In the genomic region with DNA sequence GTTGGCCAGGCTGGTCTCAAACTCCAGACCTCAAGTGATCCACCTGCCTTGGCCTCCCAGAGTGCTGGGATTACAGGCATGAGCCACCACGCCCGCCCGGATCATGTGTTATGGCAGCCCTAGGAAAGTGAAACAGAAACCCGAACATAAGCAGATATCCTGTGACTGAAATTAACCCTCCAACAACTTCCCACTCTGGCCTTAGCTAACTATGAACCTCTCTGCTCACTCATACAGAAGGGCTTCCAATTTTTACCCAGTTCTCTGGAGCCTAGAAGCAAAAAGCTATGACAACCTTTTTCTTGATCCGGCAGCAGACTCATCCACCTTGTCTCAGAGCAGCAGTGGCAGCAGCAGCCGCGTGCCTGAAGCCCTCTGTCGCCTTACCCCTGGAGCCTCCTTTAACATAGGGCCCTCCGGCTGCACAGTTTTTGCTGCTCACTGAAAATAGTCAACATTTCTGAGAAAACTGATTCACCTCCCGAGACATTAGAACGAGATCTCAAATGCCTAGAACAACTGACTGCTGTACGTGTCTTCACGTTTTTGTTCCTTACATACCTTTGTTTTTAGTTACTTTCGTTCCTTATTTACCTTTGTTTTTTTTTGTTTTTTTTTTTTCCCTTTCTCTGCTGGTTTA, we compare ENCODE assay signal across 1 cellular context.
TF ChIP-seq lines count a peak whose summit lies in the region.

No MANE protein-coding gene starts in this region.

TF ChIP-seq in K562, 482 proteins besides CTCF, POLR2A, EP300 and RAD21 (continued from another document and continues in another):
- TF ChIP-seq EHMT2 (IDR thresholded peaks at IDR 0.05), result no peak
- TF ChIP-seq GABPA (tag; conservative IDR thresholded peaks at IDR 0.05; ENCODE audit: low read depth), result no peak
- TF ChIP-seq LARP7 (IDR thresholded peaks at IDR 0.05), result no peak
- peak; percentile 57; the same call in 1 of the 2 replicates for TF ChIP-seq ZNF644 (tag; IDR thresholded peaks at IDR 0.05; ENCODE audit: low read depth)
- TF ChIP-seq SP1 (CRISPR knock-in tag; IDR thresholded peaks at IDR 0.05), result no peak
- TF ChIP-seq GTF2A2 (tag; IDR thresholded peaks at IDR 0.05), result 0 out of 2 replicates have a peak, but pooled peaks have one; percentile 53
- TF ChIP-seq ZNF668 (CRISPR knock-in tag; IDR thresholded peaks at IDR 0.05), result 0 out of 2 replicates have a peak, but pooled peaks have one; percentile 54
- TF ChIP-seq, protein P1, sequence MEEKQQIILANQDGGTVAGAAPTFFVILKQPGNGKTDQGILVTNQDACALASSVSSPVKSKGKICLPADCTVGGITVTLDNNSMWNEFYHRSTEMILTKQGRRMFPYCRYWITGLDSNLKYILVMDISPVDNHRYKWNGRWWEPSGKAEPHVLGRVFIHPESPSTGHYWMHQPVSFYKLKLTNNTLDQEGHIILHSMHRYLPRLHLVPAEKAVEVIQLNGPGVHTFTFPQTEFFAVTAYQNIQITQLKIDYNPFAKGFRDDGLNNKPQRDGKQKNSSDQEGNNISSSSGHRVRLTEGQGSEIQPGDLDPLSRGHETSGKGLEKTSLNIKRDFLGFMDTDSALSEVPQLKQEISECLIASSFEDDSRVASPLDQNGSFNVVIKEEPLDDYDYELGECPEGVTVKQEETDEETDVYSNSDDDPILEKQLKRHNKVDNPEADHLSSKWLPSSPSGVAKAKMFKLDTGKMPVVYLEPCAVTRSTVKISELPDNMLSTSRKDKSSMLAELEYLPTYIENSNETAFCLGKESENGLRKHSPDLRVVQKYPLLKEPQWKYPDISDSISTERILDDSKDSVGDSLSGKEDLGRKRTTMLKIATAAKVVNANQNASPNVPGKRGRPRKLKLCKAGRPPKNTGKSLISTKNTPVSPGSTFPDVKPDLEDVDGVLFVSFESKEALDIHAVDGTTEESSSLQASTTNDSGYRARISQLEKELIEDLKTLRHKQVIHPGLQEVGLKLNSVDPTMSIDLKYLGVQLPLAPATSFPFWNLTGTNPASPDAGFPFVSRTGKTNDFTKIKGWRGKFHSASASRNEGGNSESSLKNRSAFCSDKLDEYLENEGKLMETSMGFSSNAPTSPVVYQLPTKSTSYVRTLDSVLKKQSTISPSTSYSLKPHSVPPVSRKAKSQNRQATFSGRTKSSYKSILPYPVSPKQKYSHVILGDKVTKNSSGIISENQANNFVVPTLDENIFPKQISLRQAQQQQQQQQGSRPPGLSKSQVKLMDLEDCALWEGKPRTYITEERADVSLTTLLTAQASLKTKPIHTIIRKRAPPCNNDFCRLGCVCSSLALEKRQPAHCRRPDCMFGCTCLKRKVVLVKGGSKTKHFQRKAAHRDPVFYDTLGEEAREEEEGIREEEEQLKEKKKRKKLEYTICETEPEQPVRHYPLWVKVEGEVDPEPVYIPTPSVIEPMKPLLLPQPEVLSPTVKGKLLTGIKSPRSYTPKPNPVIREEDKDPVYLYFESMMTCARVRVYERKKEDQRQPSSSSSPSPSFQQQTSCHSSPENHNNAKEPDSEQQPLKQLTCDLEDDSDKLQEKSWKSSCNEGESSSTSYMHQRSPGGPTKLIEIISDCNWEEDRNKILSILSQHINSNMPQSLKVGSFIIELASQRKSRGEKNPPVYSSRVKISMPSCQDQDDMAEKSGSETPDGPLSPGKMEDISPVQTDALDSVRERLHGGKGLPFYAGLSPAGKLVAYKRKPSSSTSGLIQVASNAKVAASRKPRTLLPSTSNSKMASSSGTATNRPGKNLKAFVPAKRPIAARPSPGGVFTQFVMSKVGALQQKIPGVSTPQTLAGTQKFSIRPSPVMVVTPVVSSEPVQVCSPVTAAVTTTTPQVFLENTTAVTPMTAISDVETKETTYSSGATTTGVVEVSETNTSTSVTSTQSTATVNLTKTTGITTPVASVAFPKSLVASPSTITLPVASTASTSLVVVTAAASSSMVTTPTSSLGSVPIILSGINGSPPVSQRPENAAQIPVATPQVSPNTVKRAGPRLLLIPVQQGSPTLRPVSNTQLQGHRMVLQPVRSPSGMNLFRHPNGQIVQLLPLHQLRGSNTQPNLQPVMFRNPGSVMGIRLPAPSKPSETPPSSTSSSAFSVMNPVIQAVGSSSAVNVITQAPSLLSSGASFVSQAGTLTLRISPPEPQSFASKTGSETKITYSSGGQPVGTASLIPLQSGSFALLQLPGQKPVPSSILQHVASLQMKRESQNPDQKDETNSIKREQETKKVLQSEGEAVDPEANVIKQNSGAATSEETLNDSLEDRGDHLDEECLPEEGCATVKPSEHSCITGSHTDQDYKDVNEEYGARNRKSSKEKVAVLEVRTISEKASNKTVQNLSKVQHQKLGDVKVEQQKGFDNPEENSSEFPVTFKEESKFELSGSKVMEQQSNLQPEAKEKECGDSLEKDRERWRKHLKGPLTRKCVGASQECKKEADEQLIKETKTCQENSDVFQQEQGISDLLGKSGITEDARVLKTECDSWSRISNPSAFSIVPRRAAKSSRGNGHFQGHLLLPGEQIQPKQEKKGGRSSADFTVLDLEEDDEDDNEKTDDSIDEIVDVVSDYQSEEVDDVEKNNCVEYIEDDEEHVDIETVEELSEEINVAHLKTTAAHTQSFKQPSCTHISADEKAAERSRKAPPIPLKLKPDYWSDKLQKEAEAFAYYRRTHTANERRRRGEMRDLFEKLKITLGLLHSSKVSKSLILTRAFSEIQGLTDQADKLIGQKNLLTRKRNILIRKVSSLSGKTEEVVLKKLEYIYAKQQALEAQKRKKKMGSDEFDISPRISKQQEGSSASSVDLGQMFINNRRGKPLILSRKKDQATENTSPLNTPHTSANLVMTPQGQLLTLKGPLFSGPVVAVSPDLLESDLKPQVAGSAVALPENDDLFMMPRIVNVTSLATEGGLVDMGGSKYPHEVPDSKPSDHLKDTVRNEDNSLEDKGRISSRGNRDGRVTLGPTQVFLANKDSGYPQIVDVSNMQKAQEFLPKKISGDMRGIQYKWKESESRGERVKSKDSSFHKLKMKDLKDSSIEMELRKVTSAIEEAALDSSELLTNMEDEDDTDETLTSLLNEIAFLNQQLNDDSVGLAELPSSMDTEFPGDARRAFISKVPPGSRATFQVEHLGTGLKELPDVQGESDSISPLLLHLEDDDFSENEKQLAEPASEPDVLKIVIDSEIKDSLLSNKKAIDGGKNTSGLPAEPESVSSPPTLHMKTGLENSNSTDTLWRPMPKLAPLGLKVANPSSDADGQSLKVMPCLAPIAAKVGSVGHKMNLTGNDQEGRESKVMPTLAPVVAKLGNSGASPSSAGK (IDR thresholded peaks at IDR 0.05), result peak; percentile 94
- TF ChIP-seq, protein P2, sequence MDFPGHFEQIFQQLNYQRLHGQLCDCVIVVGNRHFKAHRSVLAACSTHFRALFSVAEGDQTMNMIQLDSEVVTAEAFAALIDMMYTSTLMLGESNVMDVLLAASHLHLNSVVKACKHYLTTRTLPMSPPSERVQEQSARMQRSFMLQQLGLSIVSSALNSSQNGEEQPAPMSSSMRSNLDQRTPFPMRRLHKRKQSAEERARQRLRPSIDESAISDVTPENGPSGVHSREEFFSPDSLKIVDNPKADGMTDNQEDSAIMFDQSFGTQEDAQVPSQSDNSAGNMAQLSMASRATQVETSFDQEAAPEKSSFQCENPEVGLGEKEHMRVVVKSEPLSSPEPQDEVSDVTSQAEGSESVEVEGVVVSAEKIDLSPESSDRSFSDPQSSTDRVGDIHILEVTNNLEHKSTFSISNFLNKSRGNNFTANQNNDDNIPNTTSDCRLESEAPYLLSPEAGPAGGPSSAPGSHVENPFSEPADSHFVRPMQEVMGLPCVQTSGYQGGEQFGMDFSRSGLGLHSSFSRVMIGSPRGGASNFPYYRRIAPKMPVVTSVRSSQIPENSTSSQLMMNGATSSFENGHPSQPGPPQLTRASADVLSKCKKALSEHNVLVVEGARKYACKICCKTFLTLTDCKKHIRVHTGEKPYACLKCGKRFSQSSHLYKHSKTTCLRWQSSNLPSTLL (IDR thresholded peaks at IDR 0.05), result no peak
- no peak for TF ChIP-seq CHD1 (IDR thresholded peaks at IDR 0.05; ENCODE audit: low read length)
- TF ChIP-seq, protein P3, sequence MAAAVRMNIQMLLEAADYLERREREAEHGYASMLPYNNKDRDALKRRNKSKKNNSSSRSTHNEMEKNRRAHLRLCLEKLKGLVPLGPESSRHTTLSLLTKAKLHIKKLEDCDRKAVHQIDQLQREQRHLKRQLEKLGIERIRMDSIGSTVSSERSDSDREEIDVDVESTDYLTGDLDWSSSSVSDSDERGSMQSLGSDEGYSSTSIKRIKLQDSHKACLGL (CRISPR knock-in tag; IDR thresholded peaks at IDR 0.05; ENCODE audit: borderline replicate concordance, poor library complexity, severe bottlenecking), result no peak
- no peak for TF ChIP-seq YY1 (IDR thresholded peaks at IDR 0.05; ENCODE audit: borderline replicate concordance in 1 of 3, control insufficient read depth in 1 of 3, extremely low read depth in 1 of 3, insufficient read depth in 3 of 3, insufficient read length in 1 of 3, insufficient replicate concordance in 2 of 3, low read depth in 1 of 3, low read length in 2 of 3)
- TF ChIP-seq, protein P4, sequence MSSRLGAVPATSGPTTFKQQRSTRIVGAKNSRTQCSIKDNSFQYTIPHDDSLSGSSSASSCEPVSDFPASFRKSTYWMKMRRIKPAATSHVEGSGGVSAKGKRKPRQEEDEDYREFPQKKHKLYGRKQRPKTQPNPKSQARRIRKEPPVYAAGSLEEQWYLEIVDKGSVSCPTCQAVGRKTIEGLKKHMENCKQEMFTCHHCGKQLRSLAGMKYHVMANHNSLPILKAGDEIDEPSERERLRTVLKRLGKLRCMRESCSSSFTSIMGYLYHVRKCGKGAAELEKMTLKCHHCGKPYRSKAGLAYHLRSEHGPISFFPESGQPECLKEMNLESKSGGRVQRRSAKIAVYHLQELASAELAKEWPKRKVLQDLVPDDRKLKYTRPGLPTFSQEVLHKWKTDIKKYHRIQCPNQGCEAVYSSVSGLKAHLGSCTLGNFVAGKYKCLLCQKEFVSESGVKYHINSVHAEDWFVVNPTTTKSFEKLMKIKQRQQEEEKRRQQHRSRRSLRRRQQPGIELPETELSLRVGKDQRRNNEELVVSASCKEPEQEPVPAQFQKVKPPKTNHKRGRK (tag; IDR thresholded peaks at IDR 0.05), result peak; percentile 76
- no peak for TF ChIP-seq TCFL5 (CRISPR knock-in tag; conservative IDR thresholded peaks at IDR 0.05)
- no peak for TF ChIP-seq PTRF (tag; IDR thresholded peaks at IDR 0.05)
- TF ChIP-seq TBP (optimal IDR thresholded peaks at IDR 0.05; ENCODE audit: low read depth, low read length), result peak; percentile 32
- TF ChIP-seq, protein P5, sequence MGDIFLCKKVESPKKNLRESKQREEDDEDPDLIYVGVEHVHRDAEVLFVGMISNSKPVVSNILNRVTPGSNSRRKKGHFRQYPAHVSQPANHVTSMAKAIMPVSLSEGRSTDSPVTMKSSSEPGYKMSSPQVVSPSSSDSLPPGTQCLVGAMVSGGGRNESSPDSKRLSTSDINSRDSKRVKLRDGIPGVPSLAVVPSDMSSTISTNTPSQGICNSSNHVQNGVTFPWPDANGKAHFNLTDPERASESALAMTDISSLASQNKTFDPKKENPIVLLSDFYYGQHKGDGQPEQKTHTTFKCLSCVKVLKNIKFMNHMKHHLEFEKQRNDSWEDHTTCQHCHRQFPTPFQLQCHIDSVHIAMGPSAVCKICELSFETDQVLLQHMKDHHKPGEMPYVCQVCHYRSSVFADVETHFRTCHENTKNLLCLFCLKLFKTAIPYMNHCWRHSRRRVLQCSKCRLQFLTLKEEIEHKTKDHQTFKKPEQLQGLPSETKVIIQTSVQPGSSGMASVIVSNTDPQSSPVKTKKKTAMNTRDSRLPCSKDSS (IDR thresholded peaks at IDR 0.05; ENCODE audit: low read depth, partially characterized antibody), result no peak
- 0 out of 2 replicates have a peak, but pooled peaks have one; percentile 19 for TF ChIP-seq ATF7 (IDR thresholded peaks at IDR 0.05)
- no peak for TF ChIP-seq NONO (IDR thresholded peaks at IDR 0.05; ENCODE audit: low read depth in 2 of 2, low read length in 1 of 2)
- peak; percentile 41; the same call in 1 of the 2 replicates for TF ChIP-seq FOSL1 (tag; conservative IDR thresholded peaks at IDR 0.05)
- peak; percentile 30; the same call in 1 of the 2 replicates for TF ChIP-seq DPF2 (IDR thresholded peaks at IDR 0.05)
- TF ChIP-seq, protein P6, sequence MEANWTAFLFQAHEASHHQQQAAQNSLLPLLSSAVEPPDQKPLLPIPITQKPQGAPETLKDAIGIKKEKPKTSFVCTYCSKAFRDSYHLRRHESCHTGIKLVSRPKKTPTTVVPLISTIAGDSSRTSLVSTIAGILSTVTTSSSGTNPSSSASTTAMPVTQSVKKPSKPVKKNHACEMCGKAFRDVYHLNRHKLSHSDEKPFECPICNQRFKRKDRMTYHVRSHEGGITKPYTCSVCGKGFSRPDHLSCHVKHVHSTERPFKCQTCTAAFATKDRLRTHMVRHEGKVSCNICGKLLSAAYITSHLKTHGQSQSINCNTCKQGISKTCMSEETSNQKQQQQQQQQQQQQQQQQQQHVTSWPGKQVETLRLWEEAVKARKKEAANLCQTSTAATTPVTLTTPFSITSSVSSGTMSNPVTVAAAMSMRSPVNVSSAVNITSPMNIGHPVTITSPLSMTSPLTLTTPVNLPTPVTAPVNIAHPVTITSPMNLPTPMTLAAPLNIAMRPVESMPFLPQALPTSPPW (CRISPR knock-in tag; IDR thresholded peaks at IDR 0.05), result 0 out of 2 replicates have a peak, but pooled peaks have one; percentile 23
- TF ChIP-seq ZZZ3 (IDR thresholded peaks at IDR 0.05), result no peak
- TF ChIP-seq ZFPM2 (CRISPR knock-in tag; IDR thresholded peaks at IDR 0.05), result no peak
- TF ChIP-seq, protein P7, sequence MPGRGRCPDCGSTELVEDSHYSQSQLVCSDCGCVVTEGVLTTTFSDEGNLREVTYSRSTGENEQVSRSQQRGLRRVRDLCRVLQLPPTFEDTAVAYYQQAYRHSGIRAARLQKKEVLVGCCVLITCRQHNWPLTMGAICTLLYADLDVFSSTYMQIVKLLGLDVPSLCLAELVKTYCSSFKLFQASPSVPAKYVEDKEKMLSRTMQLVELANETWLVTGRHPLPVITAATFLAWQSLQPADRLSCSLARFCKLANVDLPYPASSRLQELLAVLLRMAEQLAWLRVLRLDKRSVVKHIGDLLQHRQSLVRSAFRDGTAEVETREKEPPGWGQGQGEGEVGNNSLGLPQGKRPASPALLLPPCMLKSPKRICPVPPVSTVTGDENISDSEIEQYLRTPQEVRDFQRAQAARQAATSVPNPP (IDR thresholded peaks at IDR 0.05; ENCODE audit: borderline replicate concordance, insufficient read depth, insufficient read length), result no peak
- TF ChIP-seq, protein P8, sequence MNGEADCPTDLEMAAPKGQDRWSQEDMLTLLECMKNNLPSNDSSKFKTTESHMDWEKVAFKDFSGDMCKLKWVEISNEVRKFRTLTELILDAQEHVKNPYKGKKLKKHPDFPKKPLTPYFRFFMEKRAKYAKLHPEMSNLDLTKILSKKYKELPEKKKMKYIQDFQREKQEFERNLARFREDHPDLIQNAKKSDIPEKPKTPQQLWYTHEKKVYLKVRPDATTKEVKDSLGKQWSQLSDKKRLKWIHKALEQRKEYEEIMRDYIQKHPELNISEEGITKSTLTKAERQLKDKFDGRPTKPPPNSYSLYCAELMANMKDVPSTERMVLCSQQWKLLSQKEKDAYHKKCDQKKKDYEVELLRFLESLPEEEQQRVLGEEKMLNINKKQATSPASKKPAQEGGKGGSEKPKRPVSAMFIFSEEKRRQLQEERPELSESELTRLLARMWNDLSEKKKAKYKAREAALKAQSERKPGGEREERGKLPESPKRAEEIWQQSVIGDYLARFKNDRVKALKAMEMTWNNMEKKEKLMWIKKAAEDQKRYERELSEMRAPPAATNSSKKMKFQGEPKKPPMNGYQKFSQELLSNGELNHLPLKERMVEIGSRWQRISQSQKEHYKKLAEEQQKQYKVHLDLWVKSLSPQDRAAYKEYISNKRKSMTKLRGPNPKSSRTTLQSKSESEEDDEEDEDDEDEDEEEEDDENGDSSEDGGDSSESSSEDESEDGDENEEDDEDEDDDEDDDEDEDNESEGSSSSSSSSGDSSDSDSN (IDR thresholded peaks at IDR 0.05; ENCODE audit: borderline replicate concordance in 1 of 2, low read depth in 2 of 2, low read length in 2 of 2), result peak in 1 of 2 experiments; percentile 24; a peak in 1 of 4 replicates
- TF ChIP-seq ETV6 (IDR thresholded peaks at IDR 0.05; ENCODE audit: borderline replicate concordance in 1 of 2, low read depth in 2 of 2, low read length in 1 of 2), result no peak
- no peak for TF ChIP-seq ETV6 (CRISPR knock-in tag; IDR thresholded peaks at IDR 0.05; ENCODE audit: borderline replicate concordance)
